In genomic region chr3:159532577-159532976, GRCh38 we compare ENCODE assay signal across 14 cellular contexts.
DNase-seq lines count a peak whose midpoint lies in the region; ATAC-seq and TF ChIP-seq lines count a peak whose summit lies in the region.
"Had no signal": no experiment of that assay in that cellular context is flagged by ENCODE, and none has a peak within 500 bp of the region (broad histone marks: within the 10 kb centered on the region; RNA-seq: fewer than 3 reads in every experiment).

No MANE protein-coding gene starts in this region.

- H3K27ac ChIP-seq in SJCRH30 (no peak overlapping the region), osteoblast (ENCODE audit: low read depth, low read length) (no peak overlapping the region)
- H3K27ac ChIP-seq: KMS-11 had no signal

- no peak for TF ChIP-seq POLR2A in erythroblast (IDR thresholded peaks at IDR 0.05; ENCODE audit: low read length)

- TF ChIP-seq CTCF in osteoblast (IDR thresholded peaks at IDR 0.05; ENCODE audit: extremely low read depth, low read depth, low read length) = no peak

- peak; percentile 1 to 6 for DNase-seq in SHP77 (lab: John Stamatoyannopoulos, UW)
- DNase-seq in SHP77 treated with DMSO at 0.1 percent for 48 hours (lab: John Stamatoyannopoulos, UW) = no peak
- peak; percentile 53 for DNase-seq in HT1080 (ENCODE audit: low read depth)
- DNase-seq in SJCRH30 = peak; percentile 24 to 47
- DNase-seq in osteoblast (ENCODE audit: insufficient read length, low spot score, missing footprints) = peak; percentile 4
- no peak for DNase-seq in erythroblast (lab: John Stamatoyannopoulos, UW)
- no peak for DNase-seq in NCI-H345 (lab: John Stamatoyannopoulos, UW)
- DNase-seq: CD4-positive, alpha-beta T cell; NCI-H2029 treated with DMSO at 0.1 percent for 48 hours; NCI-H226; NCI-H774; RPMI8226 had no signal

- H3K27me3 ChIP-seq in SJCRH30 (no peaks in the 10 kb centered on the region), osteoblast (ENCODE audit: insufficient read depth, low read length) (peaks cover 3% of the 10 kb centered on the region)

- no peaks in the 10 kb centered on the region for H3K79me2 ChIP-seq in osteoblast (ENCODE audit: insufficient read depth, low read length)

- H3K9me3 ChIP-seq in SJCRH30 (replicated peaks) (no peaks in the 10 kb centered on the region), osteoblast (ENCODE audit: low read depth, low read length) (no peaks in the 10 kb centered on the region)

- no peaks in the 10 kb centered on the region for H4K20me1 ChIP-seq in osteoblast (ENCODE audit: insufficient read depth, low read length)

- no peak for ATAC-seq in GM19023 (IDR thresholded peaks at IDR 0.05; ENCODE audit: unreplicated experiment)

- no peak overlapping the region for H2AFZ ChIP-seq in osteoblast (ENCODE audit: low read length)

- H3K4me2 ChIP-seq in osteoblast (ENCODE audit: insufficient read depth, low read length) = no peak overlapping the region
- H3K4me2 ChIP-seq: KMS-11 had no signal

- H3K4me1 ChIP-seq in SJCRH30 = no peaks in the 10 kb centered on the region
- no peaks in the 10 kb centered on the region for H3K4me1 ChIP-seq in osteoblast (ENCODE audit: insufficient read depth, low read length)

- H3K36me3 ChIP-seq in SJCRH30 (no peaks in the 10 kb centered on the region), osteoblast (ENCODE audit: insufficient read depth, low read length) (no peaks in the 10 kb centered on the region)

- H3K4me3 ChIP-seq in SJCRH30 (no peak overlapping the region), osteoblast (ENCODE audit: insufficient read depth, low read length) (no peak overlapping the region)

Comparison
In these comparisons a context has a peak if more than half of its experiments do, and no peak if none do; other contexts are left out.
1. DNase-seq: peak in SHP77 (2 of 2), HT1080 (single experiment), SJCRH30 (2 of 2) and osteoblast (single experiment); none in SHP77 treated with DMSO at 0.1 percent for 48 hours (single experiment), erythroblast (0 of 2) and NCI-H345 (single experiment).